6 cellular contexts compared by ENCODE assay signal in the genomic region with DNA sequence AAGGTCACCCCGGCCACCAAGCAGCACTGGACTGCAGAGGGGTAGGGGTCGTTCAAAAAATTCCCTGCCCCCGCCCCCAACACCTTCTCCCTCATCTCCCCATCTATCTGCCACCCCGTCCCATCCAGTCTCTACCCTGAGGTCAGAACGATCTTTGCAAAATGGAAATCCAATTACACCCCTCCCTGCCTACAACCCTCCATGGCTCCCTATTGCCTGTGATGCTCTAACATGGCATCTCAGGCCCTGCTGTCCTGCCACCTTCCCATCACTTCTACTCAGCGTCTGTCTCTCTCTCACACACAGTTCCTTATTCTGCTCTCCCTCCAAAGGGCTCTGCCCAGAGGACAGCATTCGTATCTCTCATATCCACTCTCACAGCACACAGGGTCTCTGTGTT. TPM values are rescaled to one million over a fixed set of nuclear protein-coding genes. Genes with fewer than 3 reads are reported as not detected.
DNase-seq lines count a peak whose midpoint lies in the region; ATAC-seq, FAIRE-seq and TF ChIP-seq lines count a peak whose summit lies in the region.
"Not testable (repeated sequence)": the region's sequence is repeated elsewhere in the genome, so short reads cannot be mapped to it uniquely, and the experiment has no call there.

No MANE protein-coding gene starts in this region.

- H2AFZ ChIP-seq in OCI-LY3 (ENCODE audit: low read depth, low read length); astrocyte (ENCODE audit: low read depth, low read length): not testable (repeated sequence)

- not testable (repeated sequence) for FAIRE-seq in astrocyte (lab: Jason Lieb, UNC)

- CTCF ChIA-PET in HEK293 (lab: Yijun Ruan, JAX) = interaction anchor here (1.2 to 1.8 kb wide), 4 partner anchors 10 to 209 kb away, joined by 3 to 7 read pairs (median 6); a partner anchor contains a TSS

- TF ChIP-seq CTCF in HEK293 (tag by site-specific recombination; IDR thresholded peaks at IDR 0.05); OCI-LY3 (IDR thresholded peaks at IDR 0.05; ENCODE audit: low read depth, low read length); astrocyte (IDR thresholded peaks at IDR 0.05; ENCODE audit: insufficient read depth, low read depth, low read length): not testable (repeated sequence)

- H3K36me3 Mint-ChIP-seq in T-helper 2 cell treated with Interferon-gamma antibody and Interleukin-4, amounts not matched to agents 5 μg/mL and 100 μg/mL, for 36 hours (ENCODE audit: low read depth); natural killer cell treated with Interleukin-12 subunit alpha and Interleukin-12 subunit beta and Interleukin-15 and Interleukin-18, amount 100 ng/mL, for 72 hours; stimulated activated effector memory CD8-positive, alpha-beta T cell treated with anti-CD3 and anti-CD28 coated beads, Interleukin-12 subunit alpha, Interleukin-12 subunit beta, amount 100 ng/mL, for 72 hours: not testable (repeated sequence)
- H3K36me3 Mint-ChIP-seq in astrocyte (ENCODE audit: low read depth, unreplicated experiment) = peaks cover 15% of the 10 kb centered on the region

- not testable (repeated sequence) for ATAC-seq in natural killer cell treated with Interleukin-12 subunit alpha and Interleukin-12 subunit beta and Interleukin-15 and Interleukin-18, amount 100 ng/mL, for 72 hours; stimulated activated effector memory CD8-positive, alpha-beta T cell treated with anti-CD3 and anti-CD28 coated beads, Interleukin-12 subunit alpha, Interleukin-12 subunit beta, amount 100 ng/mL, for 72 hours

- not testable (repeated sequence) for DNase-seq in T-helper 2 cell treated with Interferon-gamma antibody and Interleukin-4, amounts not matched to agents 5 μg/mL and 100 μg/mL, for 36 hours (ENCODE audit: low spot score); astrocyte (ENCODE audit: low read depth); natural killer cell treated with Interleukin-12 subunit alpha and Interleukin-12 subunit beta and Interleukin-15 and Interleukin-18, amount 100 ng/mL, for 72 hours (ENCODE audit: low spot score); stimulated activated effector memory CD8-positive, alpha-beta T cell treated with anti-CD3 and anti-CD28 coated beads, Interleukin-12 subunit alpha, Interleukin-12 subunit beta, amount 100 ng/mL, for 72 hours (ENCODE audit: low spot score in 2 of 2)

- H3K9ac ChIP-seq in OCI-LY3 (ENCODE audit: low read length); astrocyte (ENCODE audit: low read length): not testable (repeated sequence)

- not testable (repeated sequence) for H3K79me2 ChIP-seq in OCI-LY3 (ENCODE audit: low read length); astrocyte (ENCODE audit: insufficient read depth, low read length)

- not testable (repeated sequence) for H3K9me3 Mint-ChIP-seq in T-helper 2 cell treated with Interferon-gamma antibody and Interleukin-4, amounts not matched to agents 5 μg/mL and 100 μg/mL, for 36 hours; astrocyte (ENCODE audit: unreplicated experiment); natural killer cell treated with Interleukin-12 subunit alpha and Interleukin-12 subunit beta and Interleukin-15 and Interleukin-18, amount 100 ng/mL, for 72 hours; stimulated activated effector memory CD8-positive, alpha-beta T cell treated with anti-CD3 and anti-CD28 coated beads, Interleukin-12 subunit alpha, Interleukin-12 subunit beta, amount 100 ng/mL, for 72 hours

- not testable (repeated sequence) for H4K20me1 ChIP-seq in OCI-LY3 (ENCODE audit: insufficient read depth, low read length)
- peaks cover 26% of the 10 kb centered on the region for H4K20me1 ChIP-seq in astrocyte (ENCODE audit: insufficient read depth, low read length)

- H3K4me1 ChIP-seq in HEK293 (ENCODE audit: control insufficient read depth, insufficient read depth, low read length); astrocyte (ENCODE audit: insufficient read depth, low read length): not testable (repeated sequence)
- peaks cover 36% of the 10 kb centered on the region for H3K4me1 ChIP-seq in OCI-LY3 (ENCODE audit: low read length)

- H3K27me3 Mint-ChIP-seq in T-helper 2 cell treated with Interferon-gamma antibody and Interleukin-4, amounts not matched to agents 5 μg/mL and 100 μg/mL, for 36 hours (ENCODE audit: low read depth); astrocyte (ENCODE audit: low read depth, unreplicated experiment); natural killer cell treated with Interleukin-12 subunit alpha and Interleukin-12 subunit beta and Interleukin-15 and Interleukin-18, amount 100 ng/mL, for 72 hours: not testable (repeated sequence)

- H3K4me3 ChIP-seq in HEK293 (ENCODE audit: low read depth, low read length); OCI-LY3 (ENCODE audit: low read length); astrocyte (ENCODE audit: insufficient read depth, low read depth, low read length): not testable (repeated sequence)

- peak overlapping the region; percentile 26 for H3K4me2 ChIP-seq in OCI-LY3 (ENCODE audit: low read length)
- H3K4me2 ChIP-seq in astrocyte (ENCODE audit: low read length) = not testable (repeated sequence)

- POLR2A ChIA-PET in HEK293 (lab: Yijun Ruan, JAX) = not testable (repeated sequence)

- not testable (repeated sequence) for H3K27ac ChIP-seq in HEK293 (ENCODE audit: extremely low read depth, low read depth, low read length); astrocyte (ENCODE audit: low read depth, low read length)
- 0 out of 2 replicates have a peak overlapping the region, but pooled peaks have one; percentile 23 for H3K27ac ChIP-seq in OCI-LY3 (ENCODE audit: low read length)

- H3K9me3 ChIP-seq in HEK293 (ENCODE audit: control insufficient read depth, insufficient read depth, low read depth, low read length); OCI-LY3 (ENCODE audit: insufficient read depth, low read length); astrocyte (ENCODE audit: insufficient read depth, low read depth, low read length): not testable (repeated sequence)

- peak overlapping the region; percentile 71 for H3K27ac Mint-ChIP-seq in T-helper 2 cell treated with Interferon-gamma antibody and Interleukin-4, amounts not matched to agents 5 μg/mL and 100 μg/mL, for 36 hours
- peak overlapping the region; percentile 34 for H3K27ac Mint-ChIP-seq in astrocyte (ENCODE audit: unreplicated experiment)
- peak overlapping the region in 1 of 2 donors; percentile 2 for H3K27ac Mint-ChIP-seq in natural killer cell treated with Interleukin-12 subunit alpha and Interleukin-12 subunit beta and Interleukin-15 and Interleukin-18, amount 100 ng/mL, for 72 hours
- peak overlapping the region; percentile 12 for H3K27ac Mint-ChIP-seq in stimulated activated effector memory CD8-positive, alpha-beta T cell treated with anti-CD3 and anti-CD28 coated beads, Interleukin-12 subunit alpha, Interleukin-12 subunit beta, amount 100 ng/mL, for 72 hours

- not testable (repeated sequence) for H3K27me3 ChIP-seq in OCI-LY3 (ENCODE audit: low read depth, low read length); astrocyte (ENCODE audit: insufficient read depth, low read length)

- H3K4me3 Mint-ChIP-seq in T-helper 2 cell treated with Interferon-gamma antibody and Interleukin-4, amounts not matched to agents 5 μg/mL and 100 μg/mL, for 36 hours; astrocyte (ENCODE audit: unreplicated experiment); stimulated activated effector memory CD8-positive, alpha-beta T cell treated with anti-CD3 and anti-CD28 coated beads, Interleukin-12 subunit alpha, Interleukin-12 subunit beta, amount 100 ng/mL, for 72 hours: not testable (repeated sequence)
- H3K4me3 Mint-ChIP-seq in natural killer cell treated with Interleukin-12 subunit alpha and Interleukin-12 subunit beta and Interleukin-15 and Interleukin-18, amount 100 ng/mL, for 72 hours = peak overlapping the region; percentile 33

- not testable (repeated sequence) for H3K4me1 Mint-ChIP-seq in T-helper 2 cell treated with Interferon-gamma antibody and Interleukin-4, amounts not matched to agents 5 μg/mL and 100 μg/mL, for 36 hours (ENCODE audit: low read depth); astrocyte (ENCODE audit: low read depth, unreplicated experiment)
- peaks cover 22 to 25% of the 10 kb centered on the region in 2 donors for H3K4me1 Mint-ChIP-seq in natural killer cell treated with Interleukin-12 subunit alpha and Interleukin-12 subunit beta and Interleukin-15 and Interleukin-18, amount 100 ng/mL, for 72 hours (ENCODE audit: low read depth in 2 of 2)
- peaks cover 40% of the 10 kb centered on the region for H3K4me1 Mint-ChIP-seq in stimulated activated effector memory CD8-positive, alpha-beta T cell treated with anti-CD3 and anti-CD28 coated beads, Interleukin-12 subunit alpha, Interleukin-12 subunit beta, amount 100 ng/mL, for 72 hours

- not testable (repeated sequence) for H3K36me3 ChIP-seq in HEK293 (ENCODE audit: control insufficient read depth in 2 of 2, insufficient read depth in 1 of 2, low read length in 2 of 2); OCI-LY3 (replicated peaks; ENCODE audit: low read depth, low read length); astrocyte (ENCODE audit: insufficient read depth, low read length)

TF ChIP-seq in HEK293, 187 proteins besides CTCF, POLR2A, EP300 and RAD21:
- TF ChIP-seq ZNF16 (tag by site-specific recombination; IDR thresholded peaks at IDR 0.05; ENCODE audit: low read depth) = peak; percentile 92

RNA-seq across cellular contexts. Expression of a gene that starts 8.7 kb away (rescaled TPM):
- total RNA-seq in astrocyte = 40.9 and 48.9 TPM in 2 replicates
- total RNA-seq in natural killer cell treated with Interleukin-12 subunit alpha and Interleukin-12 subunit beta and Interleukin-15 and Interleukin-18, amount 100 ng/mL, for 72 hours = 1 to 10 TPM; 6.5 to 8.2 TPM
